In genomic region chr2:23492337-23492675, GRCh38 we compare ENCODE assay signal across 21 cellular contexts.
DNase-seq lines count a peak whose midpoint lies in the region; ATAC-seq, FAIRE-seq and TF ChIP-seq lines count a peak whose summit lies in the region.
"Had no signal": no experiment of that assay in that cellular context is flagged by ENCODE, and none has a peak within 500 bp of the region (broad histone marks: within the 10 kb centered on the region; RNA-seq: fewer than 3 reads in every experiment).

No MANE protein-coding gene starts in this region.

- TF ChIP-seq CTCF in WERI-Rb-1 (IDR thresholded peaks at IDR 0.05; ENCODE audit: low read depth, low read length), result no peak
- TF ChIP-seq CTCF in kidney (IDR thresholded peaks at IDR 0.05; ENCODE audit: borderline replicate concordance, extremely low read depth, insufficient read depth), result no peak

- DNase-seq in D341Med (ENCODE audit: low spot score) (peak; percentile 55), NCI-H2171 treated with DMSO at 0.1 percent for 48 hours (lab: John Stamatoyannopoulos, UW) (peak; percentile 76), WERI-Rb-1 (peak; percentile 71), kidney (peak; percentile 12), retina (no peak), NCI-H146 treated with DMSO at 0.1 percent for 48 hours (lab: John Stamatoyannopoulos, UW; ENCODE audit: unreplicated experiment) (no peak)
- no peak for DNase-seq in activated CD4-positive, alpha-beta T cell treated with anti-CD3 and anti-CD28 coated beads, Interleukin-2, amount 10 ng/mL, durations not matched to agents 7 days and 5 days
- DNase-seq: AML-193; CD4-positive, alpha-beta T cell; H9; KG1; MM.1S; NCI-H2029 treated with DMSO at 0.1 percent for 48 hours; SIG-M5 had no signal

- H3K9me3 ChIP-seq in WERI-Rb-1 (ENCODE audit: severe bottlenecking) (no peaks in the 10 kb centered on the region), kidney (ENCODE audit: control insufficient read depth in 1 of 2, low read length in 2 of 2) (no peaks in the 10 kb centered on the region)
- H3K9me3 ChIP-seq: A549; BLaER1 treated with 17β-estradiol and CSF1 and Interleukin-3, amounts not matched to agents 10 nM and 100 nM had no signal

- H3K36me3 ChIP-seq in WERI-Rb-1 (no peaks in the 10 kb centered on the region), kidney (ENCODE audit: control insufficient read depth in 1 of 2, insufficient read depth in 2 of 2, low read length in 2 of 2) (no peaks in the 10 kb centered on the region)
- H3K36me3 ChIP-seq: BLaER1 treated with 17β-estradiol and CSF1 and Interleukin-3, amounts not matched to agents 10 nM and 100 nM had no signal

- POLR2A ChIA-PET in activated CD4-positive, alpha-beta T cell treated with anti-CD3 and anti-CD28 coated beads, Interleukin-2, amount 10 ng/mL, durations not matched to agents 7 days and 5 days (lab: Charles Lee), result no interaction called here

- H3K27me3 Mint-ChIP-seq in activated CD4-positive, alpha-beta T cell treated with anti-CD3 and anti-CD28 coated beads, Interleukin-2, amount 10 ng/mL, durations not matched to agents 7 days and 5 days, result peaks cover 4% of the 10 kb centered on the region

- H3K4me3 Mint-ChIP-seq in activated CD4-positive, alpha-beta T cell treated with anti-CD3 and anti-CD28 coated beads, Interleukin-2, amount 10 ng/mL, durations not matched to agents 7 days and 5 days, result no peak overlapping the region
- H3K4me3 Mint-ChIP-seq: CD4-positive, alpha-beta T cell; GM23338; H9 had no signal

- no peak overlapping the region for H3K4me3 ChIP-seq in WERI-Rb-1 (ENCODE audit: low read depth, low read length)
- H3K4me3 ChIP-seq in kidney (ENCODE audit: low read length in 2 of 2), result no peak overlapping the region
- H3K4me3 ChIP-seq: A549; BLaER1 treated with 17β-estradiol and CSF1 and Interleukin-3, amounts not matched to agents 10 nM and 100 nM; GM23338; SK-N-MC had no signal

- no peak for ATAC-seq in GM18511 (IDR thresholded peaks at IDR 0.05; ENCODE audit: unreplicated experiment)
- ATAC-seq: A549, GM23338, Panc1 had no signal

- no peak overlapping the region for H3K27ac Mint-ChIP-seq in activated CD4-positive, alpha-beta T cell treated with anti-CD3 and anti-CD28 coated beads, Interleukin-2, amount 10 ng/mL, durations not matched to agents 7 days and 5 days
- H3K27ac Mint-ChIP-seq: CD4-positive, alpha-beta T cell; GM23338; H9 had no signal

- H3K4me1 Mint-ChIP-seq in activated CD4-positive, alpha-beta T cell treated with anti-CD3 and anti-CD28 coated beads, Interleukin-2, amount 10 ng/mL, durations not matched to agents 7 days and 5 days, result peaks cover 70% of the 10 kb centered on the region

- intact Hi-C loops in kidney (cut with DNase I), result no loop called here

- no peaks in the 10 kb centered on the region for H3K27me3 ChIP-seq in WERI-Rb-1 (ENCODE audit: insufficient read depth, low read depth, severe bottlenecking)

- H3K9ac ChIP-seq in kidney (ENCODE audit: low read length in 2 of 2), result no peak overlapping the region
- H3K9ac ChIP-seq: BLaER1 treated with 17β-estradiol and CSF1 and Interleukin-3, amounts not matched to agents 10 nM and 100 nM had no signal

- H3K9me3 Mint-ChIP-seq in activated CD4-positive, alpha-beta T cell treated with anti-CD3 and anti-CD28 coated beads, Interleukin-2, amount 10 ng/mL, durations not matched to agents 7 days and 5 days, result no peaks in the 10 kb centered on the region
- H3K9me3 Mint-ChIP-seq: CD4-positive, alpha-beta T cell; GM23338; H9 had no signal

- H3K27ac ChIP-seq in WERI-Rb-1 (peak overlapping the region; percentile 96), kidney (ENCODE audit: low read depth in 2 of 2, low read length in 2 of 2) (no peak overlapping the region)
- H3K27ac ChIP-seq: A549; BLaER1 treated with 17β-estradiol and CSF1 and Interleukin-3, amounts not matched to agents 10 nM and 100 nM; SK-N-MC had no signal

- CTCF ChIA-PET in activated CD4-positive, alpha-beta T cell treated with anti-CD3 and anti-CD28 coated beads, Interleukin-2, amount 10 ng/mL, durations not matched to agents 7 days and 5 days (lab: Charles Lee), result interaction anchor here (0.6 to 2.2 kb wide), 3 partner anchors 9 to 1495 kb away, joined by 3 to 5 read pairs (median 4); no protein-coding TSS in a partner anchor

- FAIRE-seq in kidney (lab: Jason Lieb, UNC), result no peak
- FAIRE-seq: A549, GM18507 had no signal

- peaks cover 1% of the 10 kb centered on the region in 2 donors for H3K4me1 ChIP-seq in kidney (ENCODE audit: control insufficient read depth in 1 of 2, insufficient read depth in 1 of 2, low read depth in 1 of 2, low read length in 2 of 2)
- H3K4me1 ChIP-seq: A549 had no signal

- H3K36me3 Mint-ChIP-seq in activated CD4-positive, alpha-beta T cell treated with anti-CD3 and anti-CD28 coated beads, Interleukin-2, amount 10 ng/mL, durations not matched to agents 7 days and 5 days (ENCODE audit: low read depth), result no peaks in the 10 kb centered on the region

Comparison
In these comparisons a context has a peak if more than half of its experiments do, and no peak if none do; other contexts are left out.
1. DNase-seq: peak in D341Med (single experiment), NCI-H2171 treated with DMSO at 0.1 percent for 48 hours (single experiment), WERI-Rb-1 (single experiment) and kidney (single experiment); none in retina (single experiment), NCI-H146 treated with DMSO at 0.1 percent for 48 hours (single experiment) and activated CD4-positive, alpha-beta T cell treated with anti-CD3 and anti-CD28 coated beads, Interleukin-2, amount 10 ng/mL, durations not matched to agents 7 days and 5 days (single experiment).